In the genomic region with DNA sequence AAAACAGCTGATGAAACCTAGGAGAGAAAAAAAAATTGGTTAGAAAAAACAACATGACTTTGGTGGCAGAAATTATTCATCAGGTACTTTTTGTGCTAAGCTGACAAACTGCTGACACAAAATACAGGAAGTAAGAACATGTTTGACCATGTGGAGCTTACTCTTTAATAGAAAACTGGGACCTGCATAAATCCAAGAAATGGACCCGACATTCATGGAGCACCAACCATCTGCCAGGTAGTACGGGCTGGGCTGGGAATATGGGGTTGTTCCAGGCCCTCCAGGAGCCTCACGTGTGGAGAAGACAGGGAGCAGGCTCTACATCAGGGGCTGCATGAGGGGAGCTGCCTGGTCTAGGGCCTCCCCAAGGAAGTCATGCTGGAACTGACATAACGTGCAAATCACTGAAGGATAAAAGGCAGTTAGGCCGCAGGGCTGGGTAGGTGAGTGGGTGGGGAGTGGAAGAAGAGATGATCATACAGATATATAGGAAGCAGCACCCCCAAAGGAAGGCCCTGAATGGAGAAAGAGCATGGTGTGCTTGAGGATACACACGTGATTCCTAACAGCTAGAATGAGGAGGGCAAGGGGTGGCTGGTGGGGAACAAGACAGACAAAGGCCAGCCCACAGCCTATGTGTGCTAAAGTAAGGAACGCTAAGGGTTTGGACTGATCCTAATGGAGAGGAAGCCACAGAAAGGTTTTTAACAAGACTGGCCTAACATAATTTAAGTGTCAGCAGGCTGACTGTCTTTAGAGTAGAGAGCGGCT, we compare ENCODE assay signal across 13 cellular contexts. TPM values are rescaled to one million over a fixed set of nuclear protein-coding genes. Genes with fewer than 3 reads are reported as not detected.
A peak's percentile ranks its signal among the peaks of the same experiment; 100 is the strongest.
DNase-seq lines count a peak whose midpoint lies in the region; ATAC-seq, FAIRE-seq and TF ChIP-seq lines count a peak whose summit lies in the region.
"Had no signal": no experiment of that assay in that cellular context is flagged by ENCODE, and none has a peak within 500 bp of the region (broad histone marks: within the 10 kb centered on the region; RNA-seq: fewer than 3 reads in every experiment).

No MANE protein-coding gene starts in this region.

- H3K36me3 ChIP-seq in bronchial epithelial cell (ENCODE audit: control insufficient read depth, insufficient read depth, low read length) (peaks cover 8% of the 10 kb centered on the region), psoas muscle (ENCODE audit: insufficient read depth in 1 of 2, low read depth in 1 of 2) (peaks cover 3 to 24% of the 10 kb centered on the region in 2 donors), vagina (peaks cover 0 to 15% of the 10 kb centered on the region in 2 donors), GM23248 (ENCODE audit: low read depth) (no peaks in the 10 kb centered on the region)

- DNase-seq in bronchial epithelial cell (ENCODE audit: low read depth) (peak; percentile 58), psoas muscle (no peak), vagina (ENCODE audit: extremely low spot score in 2 of 2) (no peak), GM23248 (no peak), 8988T (no peak)
- DNase-seq: effector CD8-positive, alpha-beta T cell; left cardiac atrium; NCI-H774; spleen had no signal

- no peak overlapping the region for H3K9ac ChIP-seq in GM23248

- 90 to 95% (median 91%) methylated on average over 8 of the region's 8 CpGs for WGBS in psoas muscle, 3 donors
- 90 to 92% methylated on average over 8 of the region's 8 CpGs for WGBS in GM23248 (ENCODE audit: low coverage in 1 of 2, low lambda C conversion rate in 2 of 2, missing lambda C conversion rate in 2 of 2), 2 experiments

- no peak for FAIRE-seq in bronchial epithelial cell (lab: Jason Lieb, UNC)
- FAIRE-seq: urothelium cell line had no signal

- H3K27ac ChIP-seq in psoas muscle = no peak overlapping the region
- no peak overlapping the region for H3K27ac ChIP-seq in vagina
- H3K27ac ChIP-seq in GM23248 = no peak overlapping the region

- in situ Hi-C loops in GM23248 (cut with MboI) = no loop called here

- H3K4me3 ChIP-seq in bronchial epithelial cell (ENCODE audit: low read depth, low read length) (no peak overlapping the region), psoas muscle (no peak overlapping the region), vagina (no peak overlapping the region), GM23248 (no peak overlapping the region)
- H3K4me3 ChIP-seq: spleen had no signal

- peak; percentile 45 for ATAC-seq in GM18498 (IDR thresholded peaks at IDR 0.05; ENCODE audit: unreplicated experiment)
- peak; percentile 39 for ATAC-seq in GM21367 (IDR thresholded peaks at IDR 0.05; ENCODE audit: unreplicated experiment)
- peak; percentile 58 for ATAC-seq in HG03354 (IDR thresholded peaks at IDR 0.05; ENCODE audit: poor library complexity, severe bottlenecking, unreplicated experiment)
- ATAC-seq in psoas muscle = no peak
- ATAC-seq: left cardiac atrium had no signal

- no peaks in the 10 kb centered on the region for H4K20me1 ChIP-seq in GM23248 (ENCODE audit: insufficient read depth)

- peaks cover 11% of the 10 kb centered on the region; the same call in 1 of the 2 replicates for H3K79me2 ChIP-seq in GM23248 (ENCODE audit: insufficient read depth)

- no peak for TF ChIP-seq POLR2A in vagina (IDR thresholded peaks at IDR 0.05)

- no peaks in the 10 kb centered on the region for H3K9me2 ChIP-seq in GM23248 (ENCODE audit: insufficient read depth)

- H3K27me3 ChIP-seq in bronchial epithelial cell (ENCODE audit: control insufficient read depth, insufficient read depth, low read length) = no peaks in the 10 kb centered on the region
- no peaks in the 10 kb centered on the region for H3K27me3 ChIP-seq in psoas muscle (ENCODE audit: insufficient read depth in 3 of 3, low read length in 2 of 3)
- H3K27me3 ChIP-seq in vagina = no peaks in the 10 kb centered on the region
- H3K27me3 ChIP-seq in GM23248 (replicated peaks; ENCODE audit: insufficient read depth) = no peaks in the 10 kb centered on the region
- H3K27me3 ChIP-seq: spleen had no signal

- TF ChIP-seq CTCF in bronchial epithelial cell (IDR thresholded peaks at IDR 0.05; ENCODE audit: insufficient read depth, low read length, severe bottlenecking) (no peak), psoas muscle (IDR thresholded peaks at IDR 0.05) (no peak), vagina (IDR thresholded peaks at IDR 0.05) (no peak)

- no peak overlapping the region for H2AFZ ChIP-seq in GM23248

- H3K4me1 ChIP-seq in psoas muscle (no peaks in the 10 kb centered on the region), vagina (peaks cover 19% of the 10 kb centered on the region), GM23248 (ENCODE audit: insufficient read depth) (0 out of 2 replicates have a peak, but pooled peaks cover 5% of the 10 kb centered on the region)

- no peaks in the 10 kb centered on the region for H3K9me3 ChIP-seq in psoas muscle
- no peaks in the 10 kb centered on the region for H3K9me3 ChIP-seq in vagina
- H3K9me3 ChIP-seq in GM23248 (ENCODE audit: low read depth) = no peaks in the 10 kb centered on the region
- H3K9me3 ChIP-seq: spleen had no signal

- H3F3A ChIP-seq in GM23248 (ENCODE audit: insufficient read depth) = no peaks in the 10 kb centered on the region

- intact Hi-C loops in psoas muscle (cut with DNase I) = no loop called here
- intact Hi-C loops in vagina (cut with DNase I) = no loop called here

- no peak overlapping the region for H3K4me2 ChIP-seq in GM23248 (ENCODE audit: unreplicated experiment)

RNA-seq across cellular contexts. Expression of a gene that starts 26.1 kb away (rescaled TPM):
- total RNA-seq in bronchial epithelial cell = 18.2 and 25.2 TPM in 2 replicates
- 1 to 10 TPM; 4.7 to 8.9 (median 5.4) TPM for total RNA-seq in psoas muscle
- polyA plus RNA-seq in psoas muscle = 10 to 100 TPM in 2 of 3 donors, 1 to 10 TPM in 1; 7.8 to 11.9 (median 11.8) TPM
- total RNA-seq in vagina = 54.5 TPM
- 14.1 and 16.9 TPM in 2 replicates for total RNA-seq in GM23248 (2014; rRNA removed; shearing (Covaris generic))
- polyA plus RNA-seq in GM23248 (2016; fragmentation: Nextera tagmentation; extraction: Ambion mirVana) = 30.0 and 31.7 TPM in 2 replicates

Comparison
In these comparisons a context has a peak if more than half of its experiments do, and no peak if none do; other contexts are left out.
1. ATAC-seq: peak in GM18498 (single experiment), GM21367 (single experiment) and HG03354 (single experiment); none in psoas muscle (0 of 4).